14 cellular contexts compared by ENCODE assay signal in genomic region chr13:28684257-28684656, GRCh38. TPM values are rescaled to one million over a fixed set of nuclear protein-coding genes. Genes with fewer than 3 reads are reported as not detected.
DNase-seq lines count a peak whose midpoint lies in the region; ATAC-seq and TF ChIP-seq lines count a peak whose summit lies in the region.
"Had no signal": no experiment of that assay in that cellular context is flagged by ENCODE, and none has a peak within 500 bp of the region (broad histone marks: within the 10 kb centered on the region; RNA-seq: fewer than 3 reads in every experiment).

No MANE protein-coding gene starts in this region.

- WGBS in right cardiac atrium, result 50% methylated on average over 7 of the region's 7 CpGs
- 45 to 57% methylated on average over 7 of the region's 7 CpGs for WGBS in heart right ventricle, 2 donors

- no peaks in the 10 kb centered on the region for H3K9me3 ChIP-seq in right cardiac atrium (ENCODE audit: control insufficient read depth, low read length)
- no peaks in the 10 kb centered on the region for H3K9me3 ChIP-seq in iPS-15b (ENCODE audit: control insufficient read depth, insufficient read depth, low read length)
- no peaks in the 10 kb centered on the region for H3K9me3 ChIP-seq in upper lobe of right lung
- peaks cover 0 to 28% (median 3%) of the 10 kb centered on the region in 11 donors for H3K9me3 ChIP-seq in heart right ventricle
- H3K9me3 ChIP-seq: pancreas, SK-N-SH had no signal

- H3K9ac ChIP-seq in iPS-15b (ENCODE audit: low read depth, low read length), result no peak overlapping the region
- H3K9ac ChIP-seq: SK-N-SH had no signal

- no peak overlapping the region for H3K27ac ChIP-seq in right cardiac atrium (ENCODE audit: low read length)
- no peak overlapping the region for H3K27ac ChIP-seq in upper lobe of right lung
- no peak overlapping the region for H3K27ac ChIP-seq in heart right ventricle
- H3K27ac ChIP-seq: pancreas had no signal

- H3K36me3 ChIP-seq in iPS-15b (ENCODE audit: control insufficient read depth, insufficient read depth, low read length) (no peaks in the 10 kb centered on the region), upper lobe of right lung (peaks cover 11% of the 10 kb centered on the region), heart right ventricle (peaks cover 0 to 19% (median 0%) of the 10 kb centered on the region in 9 donors)

- DNase-seq in right cardiac atrium (peak in 2 of 3 donors; percentile 17 to 49), Right ventricle myocardium superior (no peak), WTC11 (ENCODE audit: low spot score) (peak; percentile 91), upper lobe of right lung (peak; percentile 59), COLO668 (lab: John Stamatoyannopoulos, UW; ENCODE audit: unreplicated experiment) (no peak), NOMO-1 treated with dmso at 0.1 percent for 144 hours (lab: John Stamatoyannopoulos, UW; ENCODE audit: unreplicated experiment) (no peak), heart right ventricle (no peak)
- DNase-seq: activated naive CD4-positive, alpha-beta T cell treated with Interleukin-2 at 50 U/mL for 16 hours; foreskin melanocyte; HCEC 1CT; NCI-H187; SK-N-SH had no signal

- CTCF ChIA-PET in WTC11 (lab: Charles Lee), result interaction anchor here (1.0 to 2.2 kb wide), 4 partner anchors 10 to 133 kb away, joined by 3 to 19 read pairs (median 5); no protein-coding TSS in a partner anchor

- peaks cover 19% of the 10 kb centered on the region for H3K9me3 Mint-ChIP-seq in WTC11

- POLR2A ChIA-PET in WTC11 (lab: Charles Lee), result interaction anchor here (0.6 kb wide), 1 partner anchor 611 kb away, joined by 4 read pairs; no protein-coding TSS in a partner anchor

- no peak overlapping the region for H3K4me3 ChIP-seq in right cardiac atrium (ENCODE audit: low read length)
- H3K4me3 ChIP-seq in iPS-15b (ENCODE audit: low read depth, low read length), result peak overlapping the region; percentile 37
- no peak overlapping the region for H3K4me3 ChIP-seq in upper lobe of right lung
- no peak overlapping the region for H3K4me3 ChIP-seq in heart right ventricle
- H3K4me3 ChIP-seq: pancreas had no signal

- peaks cover 16% of the 10 kb centered on the region for H3K4me1 Mint-ChIP-seq in WTC11

- H3K36me3 Mint-ChIP-seq in WTC11, result no peaks in the 10 kb centered on the region

- H3K4me3 Mint-ChIP-seq in WTC11, result no peak overlapping the region; the same call in 1 of the 2 replicates

- no peak for TF ChIP-seq CTCF in WTC11 (IDR thresholded peaks at IDR 0.05)
- TF ChIP-seq CTCF in upper lobe of right lung (IDR thresholded peaks at IDR 0.05), result no peak
- TF ChIP-seq CTCF in heart right ventricle (IDR thresholded peaks at IDR 0.05), result no peak

- intact Hi-C loops in right cardiac atrium (cut with DNase I) (loop anchor here in 2 of 4 donors (5.0 kb wide), 1 partner anchor 113 kb away; no protein-coding TSS in a partner anchor), Right ventricle myocardium superior (cut with DNase I) (loop anchor here (10.0 kb wide), 1 partner anchor 111 kb away; no protein-coding TSS in a partner anchor), upper lobe of right lung (cut with DNase I) (no loop called here), heart right ventricle (cut with DNase I) (loop anchor here in 6 of 10 donors (5.0 to 10.0 kb wide), 2 partner anchors 111 to 113 kb away; no protein-coding TSS in a partner anchor)

- H3K4me1 ChIP-seq in right cardiac atrium (ENCODE audit: control insufficient read depth, insufficient read depth, low read length), result no peaks in the 10 kb centered on the region
- H3K4me1 ChIP-seq in iPS-15b (ENCODE audit: control insufficient read depth, insufficient read depth, low read length), result peaks cover 3% of the 10 kb centered on the region
- H3K4me1 ChIP-seq in upper lobe of right lung, result no peaks in the 10 kb centered on the region
- H3K4me1 ChIP-seq in heart right ventricle, result no peaks in the 10 kb centered on the region
- H3K4me1 ChIP-seq: pancreas had no signal

- H3K27me3 Mint-ChIP-seq in WTC11 (ENCODE audit: low read depth), result no peaks in the 10 kb centered on the region

- peak in 1 of 2 donors; percentile 26 for ATAC-seq in right cardiac atrium
- ATAC-seq in Right ventricle myocardium superior (ENCODE audit: poor library complexity), result no peak
- ATAC-seq in WTC11, result peak; percentile 99
- peak; percentile 46 for ATAC-seq in upper lobe of right lung
- ATAC-seq in heart right ventricle, result no peak
- ATAC-seq: pancreas had no signal

- no peak overlapping the region for H3K27ac Mint-ChIP-seq in WTC11

- H3K27me3 ChIP-seq in right cardiac atrium (ENCODE audit: control insufficient read depth, insufficient read depth) (no peaks in the 10 kb centered on the region), iPS-15b (ENCODE audit: control insufficient read depth, insufficient read depth, low read length) (no peaks in the 10 kb centered on the region), upper lobe of right lung (no peaks in the 10 kb centered on the region), heart right ventricle (no peaks in the 10 kb centered on the region)
- H3K27me3 ChIP-seq: pancreas had no signal

TF ChIP-seq in WTC11, 78 proteins besides CTCF, POLR2A, EP300 and RAD21 (continues in another document):
- TF ChIP-seq TEAD1 (CRISPR knock-in tag; IDR thresholded peaks at IDR 0.05) (no peak), ZNF671 (CRISPR knock-in tag; IDR thresholded peaks at IDR 0.05) (no peak), CREM (CRISPR knock-in tag; IDR thresholded peaks at IDR 0.05) (no peak), CBFB (CRISPR knock-in tag; IDR thresholded peaks at IDR 0.05; ENCODE audit: low read depth) (no peak), TCF7 (CRISPR knock-in tag; IDR thresholded peaks at IDR 0.05; ENCODE audit: low read depth) (no peak), ZNF219 (CRISPR knock-in tag; IDR thresholded peaks at IDR 0.05; ENCODE audit: borderline replicate concordance) (no peak), SP1 (CRISPR knock-in tag; conservative IDR thresholded peaks at IDR 0.05) (peak; percentile 62), CREB1 (CRISPR knock-in tag; IDR thresholded peaks at IDR 0.05) (no peak), GABPB1 (CRISPR knock-in tag; IDR thresholded peaks at IDR 0.05) (no peak), KAT7 (CRISPR knock-in tag; IDR thresholded peaks at IDR 0.05; ENCODE audit: borderline replicate concordance) (no peak)
- TF ChIP-seq, protein P1, sequence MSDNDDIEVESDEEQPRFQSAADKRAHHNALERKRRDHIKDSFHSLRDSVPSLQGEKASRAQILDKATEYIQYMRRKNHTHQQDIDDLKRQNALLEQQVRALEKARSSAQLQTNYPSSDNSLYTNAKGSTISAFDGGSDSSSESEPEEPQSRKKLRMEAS (CRISPR knock-in tag; IDR thresholded peaks at IDR 0.05), result peak; percentile 35; the same call in 1 of the 2 replicates
- TF ChIP-seq, protein P2, sequence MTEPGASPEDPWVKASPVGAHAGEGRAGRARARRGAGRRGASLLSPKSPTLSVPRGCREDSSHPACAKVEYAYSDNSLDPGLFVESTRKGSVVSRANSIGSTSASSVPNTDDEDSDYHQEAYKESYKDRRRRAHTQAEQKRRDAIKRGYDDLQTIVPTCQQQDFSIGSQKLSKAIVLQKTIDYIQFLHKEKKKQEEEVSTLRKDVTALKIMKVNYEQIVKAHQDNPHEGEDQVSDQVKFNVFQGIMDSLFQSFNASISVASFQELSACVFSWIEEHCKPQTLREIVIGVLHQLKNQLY (CRISPR knock-in tag; IDR thresholded peaks at IDR 0.05), result no peak
- TF ChIP-seq, protein P3, sequence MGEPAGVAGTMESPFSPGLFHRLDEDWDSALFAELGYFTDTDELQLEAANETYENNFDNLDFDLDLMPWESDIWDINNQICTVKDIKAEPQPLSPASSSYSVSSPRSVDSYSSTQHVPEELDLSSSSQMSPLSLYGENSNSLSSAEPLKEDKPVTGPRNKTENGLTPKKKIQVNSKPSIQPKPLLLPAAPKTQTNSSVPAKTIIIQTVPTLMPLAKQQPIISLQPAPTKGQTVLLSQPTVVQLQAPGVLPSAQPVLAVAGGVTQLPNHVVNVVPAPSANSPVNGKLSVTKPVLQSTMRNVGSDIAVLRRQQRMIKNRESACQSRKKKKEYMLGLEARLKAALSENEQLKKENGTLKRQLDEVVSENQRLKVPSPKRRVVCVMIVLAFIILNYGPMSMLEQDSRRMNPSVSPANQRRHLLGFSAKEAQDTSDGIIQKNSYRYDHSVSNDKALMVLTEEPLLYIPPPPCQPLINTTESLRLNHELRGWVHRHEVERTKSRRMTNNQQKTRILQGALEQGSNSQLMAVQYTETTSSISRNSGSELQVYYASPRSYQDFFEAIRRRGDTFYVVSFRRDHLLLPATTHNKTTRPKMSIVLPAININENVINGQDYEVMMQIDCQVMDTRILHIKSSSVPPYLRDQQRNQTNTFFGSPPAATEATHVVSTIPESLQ (CRISPR knock-in tag; IDR thresholded peaks at IDR 0.05), result no peak
- TF ChIP-seq, protein P4, sequence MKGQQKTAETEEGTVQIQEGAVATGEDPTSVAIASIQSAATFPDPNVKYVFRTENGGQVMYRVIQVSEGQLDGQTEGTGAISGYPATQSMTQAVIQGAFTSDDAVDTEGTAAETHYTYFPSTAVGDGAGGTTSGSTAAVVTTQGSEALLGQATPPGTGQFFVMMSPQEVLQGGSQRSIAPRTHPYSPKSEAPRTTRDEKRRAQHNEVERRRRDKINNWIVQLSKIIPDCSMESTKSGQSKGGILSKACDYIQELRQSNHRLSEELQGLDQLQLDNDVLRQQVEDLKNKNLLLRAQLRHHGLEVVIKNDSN (CRISPR knock-in tag; IDR thresholded peaks at IDR 0.05), result no peak

RNA-seq across cellular contexts. Expression of gene POMP, which starts 25.3 kb away (rescaled TPM):
- total RNA-seq in right cardiac atrium, result 100 to 1,000 TPM in 1 of 4 donors, 10 to 100 TPM in 3; 75.3 to 101 (median 96.8) TPM
- polyA plus RNA-seq in right cardiac atrium, result 147 TPM
- total RNA-seq in Right ventricle myocardium superior, result 112 TPM
- total RNA-seq in WTC11 (2021), result 90.8 to 95.0 TPM (median 92.2 TPM) in 3 replicates
- total RNA-seq in upper lobe of right lung, result 56.5 TPM
- total RNA-seq in heart right ventricle, result 100 to 1,000 TPM in 7 of 10 donors, 10 to 100 TPM in 3; 91.7 to 120 (median 101) TPM
- polyA plus RNA-seq in heart right ventricle, result 100 to 1,000 TPM in 1 of 2 donors, 10 to 100 TPM in 1; 69.1 to 134 TPM

RNA-seq across cellular contexts. Expression of gene SLC46A3, which starts 34.5 kb away (rescaled TPM):
- 10 to 100 TPM; 14.1 to 22.2 (median 20.5) TPM for total RNA-seq in right cardiac atrium
- polyA plus RNA-seq in right cardiac atrium, result 16.5 TPM
- total RNA-seq in Right ventricle myocardium superior, result 16.2 TPM
- total RNA-seq in WTC11 (2021), result 0.39 to 0.79 TPM (median 0.55 TPM) in 3 replicates
- total RNA-seq in upper lobe of right lung, result 20.2 TPM
- total RNA-seq in heart right ventricle, result 10 to 100 TPM in 9 of 10 donors, 1 to 10 TPM in 1; 9.1 to 19.3 (median 13.0) TPM
- 10 to 100 TPM; 10.6 to 13.8 TPM for polyA plus RNA-seq in heart right ventricle

Comparison
In these comparisons a context has a peak if more than half of its experiments do, and no peak if none do; other contexts are left out.
1. DNase-seq: peak in right cardiac atrium (2 of 3), WTC11 (single experiment) and upper lobe of right lung (single experiment); none in Right ventricle myocardium superior (single experiment), COLO668 (single experiment), NOMO-1 treated with dmso at 0.1 percent for 144 hours (single experiment) and heart right ventricle (0 of 2).
2. ATAC-seq: peak in WTC11 (single experiment) and upper lobe of right lung (single experiment); none in Right ventricle myocardium superior (single experiment) and heart right ventricle (0 of 8).